ENCODE assay signal across 8 cellular contexts in the genomic region with DNA sequence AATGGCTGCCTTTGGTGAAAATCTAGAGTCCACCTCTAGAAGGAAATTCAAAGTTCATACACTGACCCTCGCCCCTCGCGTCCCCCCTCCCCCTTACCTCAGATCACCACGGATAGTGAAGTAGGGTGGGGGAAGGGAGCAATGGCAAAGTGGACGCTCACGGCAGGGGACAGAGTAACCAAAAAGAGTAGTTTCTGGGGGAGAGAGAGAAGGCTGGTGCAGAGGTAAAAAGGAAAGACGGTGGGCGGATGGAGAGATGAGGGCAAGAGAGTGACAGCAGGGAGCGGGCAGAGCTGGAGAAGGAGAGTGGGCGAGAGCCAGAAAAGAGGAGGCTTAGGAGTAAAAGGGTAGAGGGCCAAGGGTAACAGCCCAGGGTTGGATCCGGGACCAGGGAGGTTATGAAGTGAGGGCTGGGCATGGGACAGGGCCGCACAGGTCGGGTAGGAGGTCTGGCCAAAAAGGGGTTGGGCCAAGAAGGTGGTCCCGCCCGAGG. TPM values are rescaled to one million over a fixed set of nuclear protein-coding genes. Genes with fewer than 3 reads are reported as not detected.
DNase-seq lines count a peak whose midpoint lies in the region; ATAC-seq and TF ChIP-seq lines count a peak whose summit lies in the region.

No MANE protein-coding gene starts in this region.

- H3K27me3 ChIP-seq in HL-60 (ENCODE audit: insufficient read depth, poor library complexity, severe bottlenecking) = no peaks in the 10 kb centered on the region
- no peaks in the 10 kb centered on the region for H3K27me3 ChIP-seq in lower lobe of right lung (ENCODE audit: low read depth)

- TF ChIP-seq CTCF in HL-60 (IDR thresholded peaks at IDR 0.05; ENCODE audit: insufficient read depth, low read length) (no peak), cardiac fibroblast (IDR thresholded peaks at IDR 0.05; ENCODE audit: low read depth, low read length) (no peak), lower lobe of right lung (IDR thresholded peaks at IDR 0.05) (no peak)

- H3K9me3 ChIP-seq in lower lobe of right lung = no peaks in the 10 kb centered on the region

- ATAC-seq in GM19438 (IDR thresholded peaks at IDR 0.05; ENCODE audit: low read depth, unreplicated experiment) (peak; percentile 13), lower lobe of right lung (peak; percentile 36 to 41), HG03342 (IDR thresholded peaks at IDR 0.05; ENCODE audit: unreplicated experiment) (no peak)

- intact Hi-C loops in lower lobe of right lung (cut with DNase I) = no loop called here

- H3K4me1 ChIP-seq in lower lobe of right lung (peaks cover 34% of the 10 kb centered on the region), urinary bladder (ENCODE audit: insufficient read depth) (no peaks in the 10 kb centered on the region)

- peak overlapping the region; percentile 82 for H3K4me3 ChIP-seq in HL-60 (replicated peaks; ENCODE audit: insufficient read depth, low read length)
- H3K4me3 ChIP-seq in cardiac fibroblast (replicated peaks in 1 of 2; ENCODE audit: low read depth in 2 of 2, low read length in 2 of 2) = peak overlapping the region; percentile 84 to 92
- H3K4me3 ChIP-seq in lower lobe of right lung = peak overlapping the region; percentile 92
- peak overlapping the region; percentile 64 for H3K4me3 ChIP-seq in urinary bladder (ENCODE audit: low read depth, low read length)

- WGBS in urinary bladder = under 1% methylated on average over 15 of the region's 15 CpGs

- DNase-seq in HL-60 (ENCODE audit: low read depth in 1 of 2, low spot score in 1 of 2) = no peak
- no peak for DNase-seq in cardiac fibroblast (ENCODE audit: low read depth in 2 of 2)
- DNase-seq in lower lobe of right lung = no peak
- DNase-seq in NCI-H1930 (lab: John Stamatoyannopoulos, UW) = no peak
- no peak for DNase-seq in GOT3 (lab: John Stamatoyannopoulos, UW)

- H3K27ac ChIP-seq in HL-60 (replicated peaks) (peak overlapping the region; percentile 51), lower lobe of right lung (peak overlapping the region; percentile 86), urinary bladder (ENCODE audit: low read depth) (peak overlapping the region; percentile 43)

- H3K36me3 ChIP-seq in lower lobe of right lung = no peaks in the 10 kb centered on the region
- no peaks in the 10 kb centered on the region for H3K36me3 ChIP-seq in urinary bladder (ENCODE audit: insufficient read depth)

RNA-seq across cellular contexts. Expression of gene ALDH6A1, which starts 0.4 kb away (rescaled TPM):
- total RNA-seq in lower lobe of right lung = 45.5 TPM
- 48.3 TPM for total RNA-seq in urinary bladder
- polyA plus RNA-seq in urinary bladder = 24.8 TPM

RNA-seq across cellular contexts. Expression of gene LIN52, which starts 0.9 kb away (rescaled TPM):
- total RNA-seq in lower lobe of right lung (7.9 TPM), urinary bladder (17.5 TPM)
- 11.8 TPM for polyA plus RNA-seq in urinary bladder
